Comparison of ENCODE assay signal across 11 cellular contexts in the genomic region with DNA sequence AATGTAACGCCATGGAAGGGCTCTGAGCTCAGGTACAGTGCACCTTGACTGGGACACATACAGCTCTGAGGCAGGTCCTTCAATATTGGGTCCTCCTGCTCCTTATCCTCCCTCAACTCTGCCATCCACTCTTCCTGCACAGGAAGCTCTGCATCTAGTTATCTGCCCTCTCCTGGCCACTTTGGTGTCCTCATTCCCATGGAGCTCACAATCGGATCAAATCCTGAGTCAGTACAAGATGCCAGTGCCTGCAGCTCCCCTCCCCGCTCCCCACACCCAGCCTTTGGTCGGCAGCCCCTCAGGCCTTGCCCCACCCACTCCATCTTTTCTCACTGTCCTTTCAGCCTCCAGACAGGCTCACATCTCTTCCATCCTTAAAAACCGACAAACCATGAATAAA. TPM values are rescaled to one million over a fixed set of nuclear protein-coding genes. Genes with fewer than 3 reads are reported as not detected.
A peak's percentile ranks its signal among the peaks of the same experiment; 100 is the strongest.
DNase-seq lines count a peak whose midpoint lies in the region; ATAC-seq and TF ChIP-seq lines count a peak whose summit lies in the region.
"Had no signal": no experiment of that assay in that cellular context is flagged by ENCODE, and none has a peak within 500 bp of the region (broad histone marks: within the 10 kb centered on the region; RNA-seq: fewer than 3 reads in every experiment).

No MANE protein-coding gene starts in this region.

- no peak overlapping the region for H2AFZ ChIP-seq in mammary epithelial cell (ENCODE audit: low read depth, low read length)

- in situ Hi-C loops in mammary epithelial cell (cut with MboI; ENCODE audit: low sequenced_read_pairs in 2 of 2): no loop called here

- TF ChIP-seq EP300 in upper lobe of left lung (IDR thresholded peaks at IDR 0.05): no peak

- ATAC-seq in memory B cell (ENCODE audit: low read depth): no peak
- no peak for ATAC-seq in HG02759 (IDR thresholded peaks at IDR 0.05; ENCODE audit: unreplicated experiment)
- no peak for ATAC-seq in GM21528 (IDR thresholded peaks at IDR 0.05; ENCODE audit: low FRiP score, unreplicated experiment)
- no peak for ATAC-seq in GM21423 (IDR thresholded peaks at IDR 0.05; ENCODE audit: unreplicated experiment)
- ATAC-seq in upper lobe of left lung (ENCODE audit: low FRiP score in 2 of 2): no peak
- ATAC-seq: left colon had no signal

- no peak overlapping the region for H3K4me3 Mint-ChIP-seq in memory B cell
- H3K4me3 Mint-ChIP-seq: brain had no signal

- no peak for TF ChIP-seq POLR2A in upper lobe of left lung (IDR thresholded peaks at IDR 0.05)

- no peaks in the 10 kb centered on the region for H3K4me1 ChIP-seq in BE2C
- H3K4me1 ChIP-seq in mammary epithelial cell (ENCODE audit: insufficient read depth, low read length): peaks cover 31% of the 10 kb centered on the region
- H3K4me1 ChIP-seq in upper lobe of left lung: peaks cover 38 to 54% (median 45%) of the 10 kb centered on the region in 4 donors

- TF ChIP-seq CTCF in BE2C (IDR thresholded peaks at IDR 0.05; ENCODE audit: low read depth, low read length): peak; percentile 56
- peak; percentile 15 to 50 for TF ChIP-seq CTCF in mammary epithelial cell (conservative IDR thresholded peaks at IDR 0.05 in 1 of 2, IDR thresholded peaks at IDR 0.05 in 1 of 2; ENCODE audit: extremely low read depth in 1 of 2, insufficient read depth in 1 of 2, low read depth in 1 of 2, low read length in 2 of 2)
- peak in 1 of 6 experiments; percentile 15 for TF ChIP-seq CTCF in upper lobe of left lung (IDR thresholded peaks at IDR 0.05)

- no peaks in the 10 kb centered on the region for H4K20me1 ChIP-seq in mammary epithelial cell (ENCODE audit: insufficient read depth, low read length)

- H3K4me3 ChIP-seq in BE2C (ENCODE audit: low read depth, low read length) (no peak overlapping the region), mammary epithelial cell (replicated peaks in 1 of 3; ENCODE audit: insufficient read depth in 1 of 3, low read depth in 2 of 3, low read length in 3 of 3) (no peak overlapping the region), upper lobe of left lung (no peak overlapping the region)

- H3K27ac ChIP-seq in mammary epithelial cell (ENCODE audit: insufficient read depth, low read depth, low read length): no peak overlapping the region
- no peak overlapping the region for H3K27ac ChIP-seq in upper lobe of left lung

- H3K27ac Mint-ChIP-seq in memory B cell: peak overlapping the region; percentile 100

- dilution Hi-C loops in mammary epithelial cell (cut with HindIII; ENCODE audit: low sequenced_read_pairs): no loop called here

- H3K9me3 Mint-ChIP-seq in memory B cell: no peaks in the 10 kb centered on the region
- H3K9me3 Mint-ChIP-seq: brain had no signal

- H3K9ac ChIP-seq in mammary epithelial cell (ENCODE audit: insufficient read depth, low read length): no peak overlapping the region

- H3K79me2 ChIP-seq in mammary epithelial cell (ENCODE audit: insufficient read depth, low read length): no peaks in the 10 kb centered on the region

- WGBS in mammary epithelial cell (ENCODE audit: low coverage, missing lambda C conversion rate): 84% methylated on average over 2 of the region's 5 CpGs
- 68 to 81% methylated on average over 5 of the region's 5 CpGs for WGBS in upper lobe of left lung, 2 donors

- intact Hi-C loops in mammary epithelial cell (cut with micrococcal nuclease): no loop called here

- no TSS peak for BruUV-seq in mammary epithelial cell (replicated peaks; lab: Mats Ljungman, UMichigan)

- no peaks in the 10 kb centered on the region for H3K36me3 Mint-ChIP-seq in memory B cell

- H3K36me3 ChIP-seq in BE2C (no peaks in the 10 kb centered on the region), mammary epithelial cell (ENCODE audit: insufficient read depth, low read length) (no peaks in the 10 kb centered on the region), upper lobe of left lung (no peaks in the 10 kb centered on the region)

- DNase-seq in BE2C (no peak), HT-29 (ENCODE audit: low spot score) (peak; percentile 58), mammary epithelial cell (no peak), memory B cell (ENCODE audit: low spot score in 2 of 2) (no peak), upper lobe of left lung (no peak)
- DNase-seq: stimulated activated CD4-positive, alpha-beta T cell treated with anti-CD3 and anti-CD28 coated beads, Interleukin-4, amount 100 ng/mL, for 1 hour had no signal

- no peak overlapping the region for H3K4me2 ChIP-seq in mammary epithelial cell (ENCODE audit: insufficient read depth, low read depth, low read length)

- no peaks in the 10 kb centered on the region for H3K27me3 ChIP-seq in BE2C
- no peaks in the 10 kb centered on the region for H3K27me3 ChIP-seq in mammary epithelial cell (ENCODE audit: insufficient read depth, low read length)
- H3K27me3 ChIP-seq in upper lobe of left lung: no peaks in the 10 kb centered on the region

- H3K9me3 ChIP-seq in BE2C (no peaks in the 10 kb centered on the region), mammary epithelial cell (replicated peaks; ENCODE audit: insufficient read depth, low read length) (no peaks in the 10 kb centered on the region), upper lobe of left lung (no peaks in the 10 kb centered on the region)

- H3K27me3 Mint-ChIP-seq in memory B cell: no peaks in the 10 kb centered on the region
- H3K27me3 Mint-ChIP-seq: brain had no signal

- CTCF ChIA-PET in mammary epithelial cell (lab: Charles Lee; ENCODE audit: low non-redundant PET): no interaction called here

- peaks cover 33% of the 10 kb centered on the region for H3K4me1 Mint-ChIP-seq in memory B cell

RNA-seq across cellular contexts. Expression of gene LRRFIP1, which starts 58.0 kb away (rescaled TPM):
- polyA plus RNA-seq in BE2C (2012; ENCODE audit: insufficient read depth, insufficient read length, low read depth): 45.2 TPM
- total RNA-seq in HT-29 (2014; rRNA removed; shearing (Covaris generic)): 91.0 and 97.1 TPM in 2 replicates
- total RNA-seq in mammary epithelial cell: 100 to 1,000 TPM in 1 of 2 donors, 10 to 100 TPM in 1; 69.8 to 188 TPM
- polyA plus RNA-seq in mammary epithelial cell: 71.9 TPM
- polyA minus RNA-seq in mammary epithelial cell: 58.4 TPM
- 100 to 1,000 TPM; 185 to 291 (median 242) TPM for total RNA-seq in upper lobe of left lung
